In the genomic region with DNA sequence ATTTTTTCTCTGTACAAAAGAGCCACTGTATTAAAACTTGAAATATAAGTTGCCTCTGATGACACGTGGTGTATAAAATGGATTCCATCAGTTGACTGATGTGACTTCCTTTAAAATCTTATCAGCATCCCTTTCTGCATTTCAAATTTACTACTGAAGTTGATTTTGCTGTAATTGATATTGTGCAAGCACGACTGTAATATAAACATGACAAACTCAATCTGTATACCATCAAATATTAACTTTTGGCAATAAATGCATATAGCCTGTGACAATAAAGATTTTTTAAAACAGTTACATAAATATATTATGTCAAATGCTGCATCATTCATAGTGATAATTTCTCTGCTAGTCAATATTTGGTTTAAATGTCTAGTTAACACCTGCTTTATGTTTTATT, we compare ENCODE assay signal across 1 cellular context.
TF ChIP-seq lines count a peak whose summit lies in the region.

No MANE protein-coding gene starts in this region.

TF ChIP-seq in IMR-90, 13 proteins besides CTCF, POLR2A, EP300 and RAD21:
- no peak for TF ChIP-seq MXI1 (IDR thresholded peaks at IDR 0.05; ENCODE audit: borderline replicate concordance, low read depth, low read length)
- TF ChIP-seq CEBPB (IDR thresholded peaks at IDR 0.05; ENCODE audit: low read depth, low read length) = 0 out of 2 replicates have a peak, but pooled peaks have one; percentile 19
